15 cellular contexts compared by ENCODE assay signal in genomic region chr16:66898933-66899309, GRCh38. TPM values are rescaled to one million over a fixed set of nuclear protein-coding genes. Genes with fewer than 3 reads are reported as not detected.
DNase-seq lines count a peak whose midpoint lies in the region; ATAC-seq and TF ChIP-seq lines count a peak whose summit lies in the region.
"Had no signal": no experiment of that assay in that cellular context is flagged by ENCODE, and none has a peak within 500 bp of the region (broad histone marks: within the 10 kb centered on the region; RNA-seq: fewer than 3 reads in every experiment).

No MANE protein-coding gene starts in this region.

- H3K27me3 ChIP-seq in SK-N-SH (ENCODE audit: insufficient read depth) (no peaks in the 10 kb centered on the region), lower lobe of right lung (ENCODE audit: low read depth) (no peaks in the 10 kb centered on the region)

- ATAC-seq in SK-N-SH treated with all-trans-retinoic acid at 6 μM for 48 hours (no peak), lower lobe of right lung (no peak), HG03095 (IDR thresholded peaks at IDR 0.05; ENCODE audit: unreplicated experiment) (no peak)

- H3K27ac ChIP-seq in SK-N-SH (ENCODE audit: low read depth in 2 of 2, low read length in 1 of 2) (no peak overlapping the region), lower lobe of right lung (peak overlapping the region; percentile 74)
- H3K27ac ChIP-seq: 22Rv1 had no signal

- no peaks in the 10 kb centered on the region for H3K27me3 Mint-ChIP-seq in type B pancreatic cell
- H3K27me3 Mint-ChIP-seq: activated T-cell treated with anti-CD3 and anti-CD28 coated beads, Interleukin-2, amount 50 U/mL, for 24 hours; CD4-positive, CD25-positive, alpha-beta regulatory T cell; stimulated activated naive CD8-positive, alpha-beta T cell treated with anti-CD3 and anti-CD28 coated beads, Interleukin-15, Interleukin-2, amounts not matched to agents 100 ng/mL and 50 ng/mL, for 24 hours had no signal

- H3K9me3 Mint-ChIP-seq in type B pancreatic cell: no peaks in the 10 kb centered on the region
- H3K9me3 Mint-ChIP-seq: activated T-cell treated with anti-CD3 and anti-CD28 coated beads, Interleukin-2, amount 50 U/mL, for 24 hours; stimulated activated naive CD8-positive, alpha-beta T cell treated with anti-CD3 and anti-CD28 coated beads, Interleukin-15, Interleukin-2, amounts not matched to agents 100 ng/mL and 50 ng/mL, for 24 hours had no signal

- DNase-seq in SK-N-SH (no peak), lower lobe of right lung (no peak), type B pancreatic cell (ENCODE audit: extremely low spot score, unreplicated experiment) (no peak), NCI-H1436 (lab: John Stamatoyannopoulos, UW) (no peak)
- DNase-seq: activated CD4-positive, CD25-positive, alpha-beta regulatory T cell treated with anti-CD3 and anti-CD28 coated beads, Interleukin-2, amount 50 U/mL, for 72 hours; activated T-cell treated with anti-CD3 and anti-CD28 coated beads, Interleukin-2, amount 50 U/mL, for 24 hours; amniotic stem cell; CD4-positive, CD25-positive, alpha-beta regulatory T cell; dermis blood vessel endothelial cell; NCI-H1417; NCI-H446 treated with DMSO at 0.1 percent for 48 hours had no signal

- H3K36me3 ChIP-seq in SK-N-SH (replicated peaks in 1 of 2; ENCODE audit: control insufficient read depth in 1 of 2, insufficient read depth in 2 of 2, low read length in 1 of 2): no peaks in the 10 kb centered on the region
- no peaks in the 10 kb centered on the region for H3K36me3 ChIP-seq in lower lobe of right lung

- whole genome bisulfite sequencing in SK-N-SH (ENCODE audit: low lambda C conversion rate): 60% methylated on average over 2 of the region's 2 CpGs

- TF ChIP-seq RAD21 in SK-N-SH (IDR thresholded peaks at IDR 0.05; ENCODE audit: low read length): no peak

- no peak overlapping the region for H3K4me3 ChIP-seq in SK-N-SH (ENCODE audit: low read depth in 2 of 2, low read length in 1 of 2)
- H3K4me3 ChIP-seq in lower lobe of right lung: no peak overlapping the region

- TF ChIP-seq EP300 in SK-N-SH (IDR thresholded peaks at IDR 0.05; ENCODE audit: borderline replicate concordance in 1 of 2, low read depth in 1 of 2, low read length in 1 of 2): no peak

- intact Hi-C loops in lower lobe of right lung (cut with DNase I): no loop called here

- no peak overlapping the region for H3K9ac ChIP-seq in SK-N-SH

- CTCF ChIA-PET in SK-N-SH (lab: Yijun Ruan, JAX): interaction anchor here (1.3 to 8.5 kb wide), 2 partner anchors 24 to 62 kb away, joined by 3 to 174 read pairs; partner anchors contain the start of genes CDH16, CES3 and RRAD

- H3K4me1 ChIP-seq in SK-N-SH (ENCODE audit: control insufficient read depth in 1 of 2, insufficient read depth in 2 of 2, low read depth in 1 of 2, low read length in 1 of 2): peaks cover 19% of the 10 kb centered on the region in 2 experiments
- H3K4me1 ChIP-seq in lower lobe of right lung: peaks cover 40% of the 10 kb centered on the region

- no peaks in the 10 kb centered on the region for H3K9me2 ChIP-seq in SK-N-SH

- H3K4me1 Mint-ChIP-seq in type B pancreatic cell (ENCODE audit: unreplicated experiment): peaks cover 16% of the 10 kb centered on the region

- POLR2A ChIA-PET in SK-N-SH (lab: Yijun Ruan, JAX): no interaction called here

- TF ChIP-seq CTCF in SK-N-SH (IDR thresholded peaks at IDR 0.05) (no peak), lower lobe of right lung (IDR thresholded peaks at IDR 0.05) (no peak), type B pancreatic cell (conservative IDR thresholded peaks at IDR 0.05) (no peak)

- no peaks in the 10 kb centered on the region for H3K9me3 ChIP-seq in SK-N-SH
- no peaks in the 10 kb centered on the region for H3K9me3 ChIP-seq in lower lobe of right lung

- no peaks in the 10 kb centered on the region for H4K20me1 ChIP-seq in SK-N-SH (ENCODE audit: insufficient read depth)

- H3K27ac Mint-ChIP-seq in type B pancreatic cell: peak overlapping the region; percentile 71
- H3K27ac Mint-ChIP-seq: activated T-cell treated with anti-CD3 and anti-CD28 coated beads, Interleukin-2, amount 50 U/mL, for 24 hours; stimulated activated naive CD8-positive, alpha-beta T cell treated with anti-CD3 and anti-CD28 coated beads, Interleukin-15, Interleukin-2, amounts not matched to agents 100 ng/mL and 50 ng/mL, for 24 hours had no signal

- H3K36me3 Mint-ChIP-seq in type B pancreatic cell: no peaks in the 10 kb centered on the region
- H3K36me3 Mint-ChIP-seq: CD4-positive, CD25-positive, alpha-beta regulatory T cell had no signal

- no peaks in the 10 kb centered on the region for H3K79me2 ChIP-seq in SK-N-SH (ENCODE audit: insufficient read depth)

- no peak overlapping the region for H3K4me2 ChIP-seq in SK-N-SH

- H3F3A ChIP-seq in SK-N-SH (replicated peaks; ENCODE audit: insufficient read depth): peaks cover 3% of the 10 kb centered on the region

- H2AFZ ChIP-seq in SK-N-SH (ENCODE audit: low read depth): no peak overlapping the region

- no peak overlapping the region for H3K4me3 Mint-ChIP-seq in type B pancreatic cell
- H3K4me3 Mint-ChIP-seq: activated T-cell treated with anti-CD3 and anti-CD28 coated beads, Interleukin-2, amount 50 U/mL, for 24 hours; CD4-positive, CD25-positive, alpha-beta regulatory T cell; stimulated activated naive CD8-positive, alpha-beta T cell treated with anti-CD3 and anti-CD28 coated beads, Interleukin-15, Interleukin-2, amounts not matched to agents 100 ng/mL and 50 ng/mL, for 24 hours had no signal

TF ChIP-seq in SK-N-SH, 30 proteins besides CTCF, POLR2A, EP300 and RAD21:
- TF ChIP-seq RCOR1 (IDR thresholded peaks at IDR 0.05; ENCODE audit: low read length): 0 out of 2 replicates have a peak, but pooled peaks have one; percentile 24
- no peak for TF ChIP-seq GATA2 (CRISPR knock-in tag; IDR thresholded peaks at IDR 0.05)

TF ChIP-seq in SK-N-SH treated with all-trans-retinoic acid at 6 μM for 48 hours, 23 proteins besides CTCF, POLR2A, EP300 and RAD21 (continues in another document):
- TF ChIP-seq PPARA (CRISPR knock-in tag; IDR thresholded peaks at IDR 0.05; ENCODE audit: borderline replicate concordance) (no peak), ZNF70 (CRISPR knock-in tag; IDR thresholded peaks at IDR 0.05) (no peak), BACH2 (CRISPR knock-in tag; IDR thresholded peaks at IDR 0.05; ENCODE audit: borderline replicate concordance) (no peak), TSHZ2 (CRISPR knock-in tag; IDR thresholded peaks at IDR 0.05) (no peak), TCF4 (CRISPR knock-in tag; IDR thresholded peaks at IDR 0.05; ENCODE audit: borderline replicate concordance) (no peak), ZFP3 (CRISPR knock-in tag; IDR thresholded peaks at IDR 0.05) (no peak)

RNA-seq across cellular contexts. Expression of gene PDP2, which starts 18.6 kb away (rescaled TPM):
- polyA plus RNA-seq in SK-N-SH (2012; rRNA removed): 4.7 and 7.3 TPM in 2 replicates
- 3.8 and 4.9 TPM in 2 replicates for polyA plus RNA-seq in SK-N-SH (2012; cell fraction: cytosol; rRNA removed)
- 9.4 and 10.9 TPM in 2 replicates for polyA plus RNA-seq in SK-N-SH (2012; cell fraction: nucleus; rRNA removed)
- 16.9 TPM for total RNA-seq in lower lobe of right lung
- 16.1 and 18.5 TPM in 2 replicates for total RNA-seq in type B pancreatic cell (ENCODE audit: low replicate concordance)

RNA-seq across cellular contexts. Expression of gene CDH16, which starts 19.8 kb away (rescaled TPM):
- not detected in 2 replicates for polyA plus RNA-seq in SK-N-SH (2012; rRNA removed)
- not detected in 2 replicates for polyA plus RNA-seq in SK-N-SH (2012; cell fraction: cytosol; rRNA removed)
- polyA plus RNA-seq in SK-N-SH (2012; cell fraction: nucleus; rRNA removed): 0.02 TPM in 1 of 2 replicates, not detected in the other
- total RNA-seq in lower lobe of right lung: not detected
- 0.55 and 1.7 TPM in 2 replicates for total RNA-seq in type B pancreatic cell (ENCODE audit: low replicate concordance)
- total RNA-seq: CD4-positive, CD25-positive, alpha-beta regulatory T cell had no signal
- polyA plus RNA-seq: CD4-positive, CD25-positive, alpha-beta regulatory T cell had no signal

RNA-seq across cellular contexts. Expression of gene RRAD, which starts 26.4 kb away (rescaled TPM):
- 9.3 and 11.7 TPM in 2 replicates for polyA plus RNA-seq in SK-N-SH (2012; rRNA removed)
- 3.5 and 5.2 TPM in 2 replicates for polyA plus RNA-seq in SK-N-SH (2012; cell fraction: cytosol; rRNA removed)
- 16.5 and 22.1 TPM in 2 replicates for polyA plus RNA-seq in SK-N-SH (2012; cell fraction: nucleus; rRNA removed)
- total RNA-seq in lower lobe of right lung (11.8 TPM), type B pancreatic cell (ENCODE audit: low replicate concordance) (1.3 and 2.5 TPM in 2 replicates)
- polyA plus RNA-seq: CD4-positive, CD25-positive, alpha-beta regulatory T cell had no signal

RNA-seq across cellular contexts. Expression of gene CIAO2B, which starts 35.3 kb away (rescaled TPM):
- 577 and 665 TPM in 2 replicates for polyA plus RNA-seq in SK-N-SH (2012; rRNA removed)
- polyA plus RNA-seq in SK-N-SH (2012; cell fraction: cytosol; rRNA removed): 393 and 468 TPM in 2 replicates
- 306 and 310 TPM in 2 replicates for polyA plus RNA-seq in SK-N-SH (2012; cell fraction: nucleus; rRNA removed)
- total RNA-seq in lower lobe of right lung (76.8 TPM), type B pancreatic cell (ENCODE audit: low replicate concordance) (71.3 and 74.2 TPM in 2 replicates)

RNA-seq across cellular contexts. Expression of gene CES2, which starts 36.4 kb away (rescaled TPM):
- 33.1 and 37.8 TPM in 2 replicates for polyA plus RNA-seq in SK-N-SH (2012; rRNA removed)
- polyA plus RNA-seq in SK-N-SH (2012; cell fraction: cytosol; rRNA removed): 17.4 and 23.3 TPM in 2 replicates
- polyA plus RNA-seq in SK-N-SH (2012; cell fraction: nucleus; rRNA removed): 49.6 and 54.5 TPM in 2 replicates
- total RNA-seq in lower lobe of right lung (35.1 TPM), type B pancreatic cell (ENCODE audit: low replicate concordance) (44.9 and 54.1 TPM in 2 replicates)
